ENCODE assay signal across 6 cellular contexts in genomic region chr4:75990129-75990528, GRCh38. TPM values are rescaled to one million over a fixed set of nuclear protein-coding genes. Genes with fewer than 3 reads are reported as not detected.
DNase-seq lines count a peak whose midpoint lies in the region; ATAC-seq and TF ChIP-seq lines count a peak whose summit lies in the region.

No MANE protein-coding gene starts in this region.

- TF ChIP-seq RAD21 in HCT116 (IDR thresholded peaks at IDR 0.05; ENCODE audit: low read depth), result no peak

- CTCF ChIA-PET in HCT116 (lab: Charles Lee), result no interaction called here

- peaks cover 7% of the 10 kb centered on the region for H3K36me3 Mint-ChIP-seq in neural crest cell (ENCODE audit: low read depth)

- H3K4me3 ChIP-seq in HCT116 (replicated peaks in 1 of 2; ENCODE audit: low read depth in 1 of 2, low read length in 2 of 2) (peak overlapping the region; percentile 84 to 91), brain microvascular endothelial cell (ENCODE audit: low read depth, low read length) (peak overlapping the region; percentile 96)

- H3K9me3 Mint-ChIP-seq in neural crest cell, result no peaks in the 10 kb centered on the region

- peaks cover 23% of the 10 kb centered on the region for H3K27me3 Mint-ChIP-seq in neural crest cell (ENCODE audit: low read depth)

- peak overlapping the region; percentile 98 for H3K4me3 Mint-ChIP-seq in neural crest cell

- peaks cover 57% of the 10 kb centered on the region for H3K79me2 ChIP-seq in HCT116 (ENCODE audit: insufficient read depth, low read length)

- no peaks in the 10 kb centered on the region for H3K27me3 ChIP-seq in HCT116 (ENCODE audit: insufficient read depth, low read length)
- H3K27me3 ChIP-seq in brain microvascular endothelial cell (replicated peaks), result no peaks in the 10 kb centered on the region

- RAD21 ChIA-PET in HCT116 (lab: Charles Lee; ENCODE audit: low non-redundant PET in 1 of 2, low total read pairs in 2 of 2, uncharacterized antibody in 2 of 2, unreplicated experiment in 2 of 2), result interaction anchor here in 1 of 2 experiments (0.7 kb wide), 1 partner anchor 50 kb away, joined by 3 read pairs; no protein-coding TSS in a partner anchor

- DNase-seq in HCT116 (ENCODE audit: low read depth, low spot score), result no peak
- DNase-seq in brain microvascular endothelial cell, result peak; percentile 14
- no peak for DNase-seq in neural crest cell (ENCODE audit: low read depth, low spot score)
- DNase-seq in NCI-H1417 (lab: John Stamatoyannopoulos, UW), result no peak
- no peak for DNase-seq in head of caudate nucleus
- no peak for DNase-seq in NCI-H2171 treated with DMSO at 0.1 percent for 48 hours (lab: John Stamatoyannopoulos, UW)

- H2AFZ ChIP-seq in HCT116 (ENCODE audit: low read depth, low read length, poor library complexity, severe bottlenecking), result no peak overlapping the region

- in situ Hi-C loops in brain microvascular endothelial cell (cut with HindIII; ENCODE audit: low pct_ligation_motif_present, low sequenced_read_pairs), result no loop called here

- H3K9ac ChIP-seq in HCT116 (ENCODE audit: low read length), result peak overlapping the region; percentile 83

- POLR2A ChIA-PET in HCT116 (lab: Charles Lee), result interaction anchor here (0.5 to 1.3 kb wide), 3 partner anchors 70 to 1341 kb away, joined by 3 read pairs; no protein-coding TSS in a partner anchor

- TF ChIP-seq CTCF in HCT116 (IDR thresholded peaks at IDR 0.05 in 2 of 3, conservative IDR thresholded peaks at IDR 0.05 in 1 of 3; ENCODE audit: borderline replicate concordance in 1 of 3, insufficient read depth in 1 of 3, low read depth in 2 of 3, low read length in 2 of 3) (no peak), brain microvascular endothelial cell (IDR thresholded peaks at IDR 0.05; ENCODE audit: low read depth, low read length, missing control alignments) (no peak), neural crest cell (conservative IDR thresholded peaks at IDR 0.05) (no peak)

- no peak for ATAC-seq in HCT116

- intact Hi-C loops in HCT116 (cut with micrococcal nuclease) (loop anchor here (2.0 to 10.0 kb wide), 3 partner anchors 49 to 515 kb away; partner anchors contain the start of genes NAAA and NUP54), head of caudate nucleus (cut with DNase I) (loop anchor here (5.0 kb wide), 1 partner anchor 97 kb away; no protein-coding TSS in a partner anchor)

- H4K20me1 ChIP-seq in HCT116 (ENCODE audit: insufficient read depth), result peaks cover 5% of the 10 kb centered on the region; the same call in 1 of the 2 replicates

- H3K27ac ChIP-seq in HCT116 (ENCODE audit: low read depth, low read length) (peak overlapping the region; percentile 25), brain microvascular endothelial cell (peak overlapping the region; percentile 45)

- no peaks in the 10 kb centered on the region for H3K36me3 ChIP-seq in HCT116 (ENCODE audit: control insufficient read depth in 1 of 2, insufficient read depth in 2 of 2, low read length in 2 of 2)
- H3K36me3 ChIP-seq in brain microvascular endothelial cell (replicated peaks), result no peaks in the 10 kb centered on the region

- H3K9me3 ChIP-seq in HCT116 (ENCODE audit: control insufficient read depth in 1 of 2, insufficient read depth in 1 of 2, low read depth in 1 of 2, low read length in 2 of 2), result no peaks in the 10 kb centered on the region

- no peaks in the 10 kb centered on the region for H3K9me2 ChIP-seq in HCT116 (ENCODE audit: insufficient read depth)

- peak overlapping the region; percentile 15 for H3K27ac Mint-ChIP-seq in neural crest cell (ENCODE audit: unreplicated experiment)

- H3K4me1 Mint-ChIP-seq in neural crest cell, result peaks cover 27% of the 10 kb centered on the region

- peak overlapping the region; percentile 83 for H3K4me2 ChIP-seq in HCT116 (ENCODE audit: low read length)

- no peak for TF ChIP-seq POLR2A in HCT116 (IDR thresholded peaks at IDR 0.05; ENCODE audit: borderline replicate concordance, extremely low read depth, insufficient read depth, insufficient read length)

- no TSS peak for BruUV-seq in HCT116 (replicated peaks; lab: Mats Ljungman, UMichigan)

- H3K4me1 ChIP-seq in HCT116 (ENCODE audit: control insufficient read depth in 1 of 2, insufficient read depth in 2 of 2, low read length in 2 of 2), result peaks cover 7 to 17% of the 10 kb centered on the region in 2 experiments; a peak in 3 of 4 replicates

TF ChIP-seq in HCT116, 20 proteins besides CTCF, POLR2A, EP300 and RAD21:
- no peak for TF ChIP-seq POLR2AphosphoS5 (IDR thresholded peaks at IDR 0.05; ENCODE audit: low read depth, low read length)
- TF ChIP-seq MAX (IDR thresholded peaks at IDR 0.05), result no peak
- no peak for TF ChIP-seq EGR1 (IDR thresholded peaks at IDR 0.05; ENCODE audit: low read depth)
- no peak for TF ChIP-seq CBX3 (IDR thresholded peaks at IDR 0.05; ENCODE audit: low read depth)
- no peak for TF ChIP-seq REST (IDR thresholded peaks at IDR 0.05; ENCODE audit: low read depth)
- no peak for TF ChIP-seq TCF7L2 (IDR thresholded peaks at IDR 0.05; ENCODE audit: borderline replicate concordance, extremely low read depth, insufficient read depth, insufficient read length)
- TF ChIP-seq ZNF274 (IDR thresholded peaks at IDR 0.05; ENCODE audit: low read depth, low read length), result no peak
- TF ChIP-seq SRF (IDR thresholded peaks at IDR 0.05; ENCODE audit: low read depth), result no peak
- TF ChIP-seq JUND (IDR thresholded peaks at IDR 0.05), result no peak
- TF ChIP-seq SIN3A (IDR thresholded peaks at IDR 0.05; ENCODE audit: low read depth), result no peak
- TF ChIP-seq CEBPB (IDR thresholded peaks at IDR 0.05; ENCODE audit: low read depth), result no peak
- TF ChIP-seq ZBTB33 (IDR thresholded peaks at IDR 0.05; ENCODE audit: extremely low read depth, insufficient replicate concordance, low read length), result no peak
- TF ChIP-seq FOSL1 (IDR thresholded peaks at IDR 0.05; ENCODE audit: low read depth), result no peak
- no peak for TF ChIP-seq EZH2 (IDR thresholded peaks at IDR 0.05)
- TF ChIP-seq EZH2phosphoT487 (IDR thresholded peaks at IDR 0.05; ENCODE audit: borderline replicate concordance), result no peak
- no peak for TF ChIP-seq SP1 (IDR thresholded peaks at IDR 0.05; ENCODE audit: low read depth)
- no peak for TF ChIP-seq YY1 (IDR thresholded peaks at IDR 0.05; ENCODE audit: extremely low read depth, insufficient replicate concordance, low read depth, low read length)

RNA-seq across cellular contexts. Expression of gene SDAD1, which starts 0.6 kb away (rescaled TPM):
- 61.7 TPM for total RNA-seq in HCT116 (2021; ENCODE audit: unreplicated experiment)
- polyA plus RNA-seq in HCT116 (2012), result 16.0 and 25.5 TPM in 2 replicates
- 52.1 and 55.8 TPM in 2 replicates for total RNA-seq in neural crest cell

RNA-seq across cellular contexts. Expression of gene CXCL9, which starts 17.2 kb away (rescaled TPM):
- total RNA-seq in HCT116 (2021; ENCODE audit: unreplicated experiment) (not detected), neural crest cell (not detected in 2 replicates)
- polyA plus RNA-seq in HCT116 (2012), result not detected in 2 replicates

RNA-seq across cellular contexts. Expression of gene CXCL10, which starts 33.2 kb away (rescaled TPM):
- total RNA-seq in HCT116 (2021; ENCODE audit: unreplicated experiment) (not detected), neural crest cell (not detected in 2 replicates)
- not detected in 2 replicates for polyA plus RNA-seq in HCT116 (2012)

RNA-seq across cellular contexts. Expression of gene CXCL11, which starts 45.7 kb away (rescaled TPM):
- not detected for total RNA-seq in HCT116 (2021; ENCODE audit: unreplicated experiment)
- polyA plus RNA-seq in HCT116 (2012), result not detected in 2 replicates
- total RNA-seq in neural crest cell, result not detected in 2 replicates

RNA-seq across cellular contexts. Expression of gene NAAA, which starts 49.3 kb away (rescaled TPM):
- total RNA-seq in HCT116 (2021; ENCODE audit: unreplicated experiment) (17.0 TPM), neural crest cell (3.3 and 3.5 TPM in 2 replicates)
- 16.6 and 18.0 TPM in 2 replicates for polyA plus RNA-seq in HCT116 (2012)
